In genomic region chr5:88702328-88702727, GRCh38 we compare ENCODE assay signal across 1 cellular context.
TF ChIP-seq lines count a peak whose summit lies in the region.

No MANE protein-coding gene starts in this region.

TF ChIP-seq in H1, 55 proteins besides CTCF, POLR2A, EP300 and RAD21 (continued from another document):
- TF ChIP-seq CHD7 (IDR thresholded peaks at IDR 0.05; ENCODE audit: insufficient replicate concordance, low read length) (peak; percentile 41), POU5F1 (IDR thresholded peaks at IDR 0.05; ENCODE audit: low read depth, low read length) (no peak), KDM4A (IDR thresholded peaks at IDR 0.05; ENCODE audit: low read depth, low read length, severe bottlenecking) (no peak), KDM5A (IDR thresholded peaks at IDR 0.05; ENCODE audit: low read length) (no peak), KDM1A (IDR thresholded peaks at IDR 0.05; ENCODE audit: borderline replicate concordance, low read length) (no peak), SP4 (IDR thresholded peaks at IDR 0.05; ENCODE audit: low read length) (no peak), SP2 (IDR thresholded peaks at IDR 0.05; ENCODE audit: low read length) (no peak), NANOG (IDR thresholded peaks at IDR 0.05; ENCODE audit: insufficient read depth, low read depth, low read length, poor library complexity, severe bottlenecking) (no peak), CTBP2 (IDR thresholded peaks at IDR 0.05; ENCODE audit: borderline replicate concordance, insufficient read depth, insufficient read length, low read length) (no peak)
